Comparison of ENCODE assay signal across 1 cellular context in the genomic region with DNA sequence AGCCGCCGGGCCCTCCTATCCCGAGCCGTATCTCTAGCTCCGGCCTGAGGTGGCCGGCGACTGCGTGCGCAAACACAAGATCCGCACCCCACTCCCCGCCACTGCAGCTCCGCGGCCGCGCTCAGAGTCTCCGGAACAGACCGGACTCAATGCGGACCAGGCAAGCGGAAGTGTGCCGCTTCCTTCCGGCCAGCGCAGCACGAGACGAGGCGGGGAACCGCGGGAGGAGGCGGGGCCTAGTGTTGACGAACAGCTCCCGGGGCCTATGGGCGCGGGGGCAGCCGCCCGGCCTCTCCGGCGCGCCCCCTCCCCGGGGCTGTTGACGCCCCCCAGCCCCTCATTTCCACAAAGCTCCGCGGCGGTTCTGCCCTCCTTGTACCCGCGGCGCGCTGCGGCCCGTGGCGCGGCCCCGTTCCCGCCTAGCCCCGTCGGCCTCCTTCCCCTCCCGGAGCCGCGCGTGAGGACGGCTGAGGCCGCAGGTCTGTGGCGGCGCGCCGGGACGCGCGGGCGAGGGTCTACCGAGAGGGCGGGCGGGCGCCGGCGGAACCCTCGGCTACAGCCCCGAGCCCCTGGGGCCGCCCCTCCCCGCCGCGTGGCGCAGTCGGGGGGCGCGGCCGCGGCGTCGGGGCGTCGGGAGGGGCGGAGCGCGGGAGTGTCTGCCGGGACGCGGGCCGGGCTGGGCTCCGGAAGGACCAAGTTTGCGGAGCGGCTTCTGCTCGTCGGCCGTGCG.
A peak's percentile ranks its signal among the peaks of the same experiment; 100 is the strongest.
TF ChIP-seq lines count a peak whose summit lies in the region.

A gene with protein sequence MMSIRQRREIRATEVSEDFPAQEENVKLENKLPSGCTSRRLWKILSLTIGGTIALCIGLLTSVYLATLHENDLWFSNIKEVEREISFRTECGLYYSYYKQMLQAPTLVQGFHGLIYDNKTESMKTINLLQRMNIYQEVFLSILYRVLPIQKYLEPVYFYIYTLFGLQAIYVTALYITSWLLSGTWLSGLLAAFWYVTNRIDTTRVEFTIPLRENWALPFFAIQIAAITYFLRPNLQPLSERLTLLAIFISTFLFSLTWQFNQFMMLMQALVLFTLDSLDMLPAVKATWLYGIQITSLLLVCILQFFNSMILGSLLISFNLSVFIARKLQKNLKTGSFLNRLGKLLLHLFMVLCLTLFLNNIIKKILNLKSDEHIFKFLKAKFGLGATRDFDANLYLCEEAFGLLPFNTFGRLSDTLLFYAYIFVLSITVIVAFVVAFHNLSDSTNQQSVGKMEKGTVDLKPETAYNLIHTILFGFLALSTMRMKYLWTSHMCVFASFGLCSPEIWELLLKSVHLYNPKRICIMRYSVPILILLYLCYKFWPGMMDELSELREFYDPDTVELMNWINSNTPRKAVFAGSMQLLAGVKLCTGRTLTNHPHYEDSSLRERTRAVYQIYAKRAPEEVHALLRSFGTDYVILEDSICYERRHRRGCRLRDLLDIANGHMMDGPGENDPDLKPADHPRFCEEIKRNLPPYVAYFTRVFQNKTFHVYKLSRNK (plus strand): TSS at position 340 of the 730 bp plus-strand sequence. CDS start 2,484 bp downstream, outside the sequence.

TF ChIP-seq in HepG2, 621 proteins besides CTCF, POLR2A, EP300 and RAD21 (continued from another document and continues in another):
- TF ChIP-seq HNRNPLL (IDR thresholded peaks at IDR 0.05; ENCODE audit: low read depth, low read length, poor library complexity, severe bottlenecking) (peak; percentile 90), ZNF589 (CRISPR knock-in tag; conservative IDR thresholded peaks at IDR 0.05) (peak; percentile 82; the same call in 1 of the 2 replicates), SIX4 (CRISPR knock-in tag; IDR thresholded peaks at IDR 0.05) (peak; percentile 63), ZBTB7A (CRISPR knock-in tag; IDR thresholded peaks at IDR 0.05) (peak; percentile 96), ZNF333 (CRISPR knock-in tag; IDR thresholded peaks at IDR 0.05; ENCODE audit: borderline replicate concordance) (0 out of 2 replicates have a peak, but pooled peaks have one; percentile 79), PAF1 (CRISPR knock-in tag; IDR thresholded peaks at IDR 0.05) (no peak), REL (CRISPR knock-in tag; conservative IDR thresholded peaks at IDR 0.05) (0 out of 2 replicates have a peak, but pooled peaks have one; percentile 43), CBX1 (IDR thresholded peaks at IDR 0.05; ENCODE audit: low read depth) (peak; percentile 77), ZNF510 (CRISPR knock-in tag; IDR thresholded peaks at IDR 0.05; ENCODE audit: low read depth) (no peak; the same call in 1 of the 2 replicates), CREB1 (IDR thresholded peaks at IDR 0.05) (no peak), CREB1 (CRISPR knock-in tag; IDR thresholded peaks at IDR 0.05) (no peak; the same call in 1 of the 2 replicates), TSC22D2 (CRISPR knock-in tag; IDR thresholded peaks at IDR 0.05; ENCODE audit: borderline replicate concordance) (peak; percentile 56; the same call in 1 of the 2 replicates), ZBTB1 (CRISPR knock-in tag; IDR thresholded peaks at IDR 0.05; ENCODE audit: borderline replicate concordance) (no peak), ZNF556 (CRISPR knock-in tag; IDR thresholded peaks at IDR 0.05; ENCODE audit: borderline replicate concordance) (peak; percentile 28; the same call in 1 of the 2 replicates), RBFOX2 (IDR thresholded peaks at IDR 0.05; ENCODE audit: low read depth, low read length) (peak; percentile 99), FOXJ3 (CRISPR knock-in tag; IDR thresholded peaks at IDR 0.05; ENCODE audit: borderline replicate concordance) (no peak), CBX5 (CRISPR knock-in tag; IDR thresholded peaks at IDR 0.05; ENCODE audit: borderline replicate concordance) (0 out of 2 replicates have a peak, but pooled peaks have one; percentile 50), ARHGAP35 (CRISPR knock-in tag; IDR thresholded peaks at IDR 0.05; ENCODE audit: borderline replicate concordance) (peak; percentile 16; the same call in 1 of the 2 replicates), ZSCAN9 (CRISPR knock-in tag; IDR thresholded peaks at IDR 0.05; ENCODE audit: borderline replicate concordance) (peak; percentile 36; the same call in 1 of the 2 replicates), ZNF34 (CRISPR knock-in tag; IDR thresholded peaks at IDR 0.05; ENCODE audit: borderline replicate concordance) (no peak; the same call in 1 of the 2 replicates), NFE2L1 (CRISPR knock-in tag; IDR thresholded peaks at IDR 0.05; ENCODE audit: borderline replicate concordance) (no peak), PPARG (CRISPR knock-in tag; conservative IDR thresholded peaks at IDR 0.05) (0 out of 2 replicates have a peak, but pooled peaks have one; percentile 43), ZNF232 (CRISPR knock-in tag; IDR thresholded peaks at IDR 0.05; ENCODE audit: borderline replicate concordance) (0 out of 2 replicates have a peak, but pooled peaks have one; percentile 31), AGO1 (IDR thresholded peaks at IDR 0.05; ENCODE audit: low read depth, low read length, poor library complexity, severe bottlenecking) (peak; percentile 39), ZNF703 (CRISPR knock-in tag; IDR thresholded peaks at IDR 0.05; ENCODE audit: borderline replicate concordance) (no peak), WIZ (CRISPR knock-in tag; IDR thresholded peaks at IDR 0.05) (0 out of 2 replicates have a peak, but pooled peaks have one; percentile 70), NCOA1 (CRISPR knock-in tag; IDR thresholded peaks at IDR 0.05) (0 out of 2 replicates have a peak, but pooled peaks have one; percentile 14)
- TF ChIP-seq, protein P1, sequence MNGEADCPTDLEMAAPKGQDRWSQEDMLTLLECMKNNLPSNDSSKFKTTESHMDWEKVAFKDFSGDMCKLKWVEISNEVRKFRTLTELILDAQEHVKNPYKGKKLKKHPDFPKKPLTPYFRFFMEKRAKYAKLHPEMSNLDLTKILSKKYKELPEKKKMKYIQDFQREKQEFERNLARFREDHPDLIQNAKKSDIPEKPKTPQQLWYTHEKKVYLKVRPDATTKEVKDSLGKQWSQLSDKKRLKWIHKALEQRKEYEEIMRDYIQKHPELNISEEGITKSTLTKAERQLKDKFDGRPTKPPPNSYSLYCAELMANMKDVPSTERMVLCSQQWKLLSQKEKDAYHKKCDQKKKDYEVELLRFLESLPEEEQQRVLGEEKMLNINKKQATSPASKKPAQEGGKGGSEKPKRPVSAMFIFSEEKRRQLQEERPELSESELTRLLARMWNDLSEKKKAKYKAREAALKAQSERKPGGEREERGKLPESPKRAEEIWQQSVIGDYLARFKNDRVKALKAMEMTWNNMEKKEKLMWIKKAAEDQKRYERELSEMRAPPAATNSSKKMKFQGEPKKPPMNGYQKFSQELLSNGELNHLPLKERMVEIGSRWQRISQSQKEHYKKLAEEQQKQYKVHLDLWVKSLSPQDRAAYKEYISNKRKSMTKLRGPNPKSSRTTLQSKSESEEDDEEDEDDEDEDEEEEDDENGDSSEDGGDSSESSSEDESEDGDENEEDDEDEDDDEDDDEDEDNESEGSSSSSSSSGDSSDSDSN (CRISPR knock-in tag; IDR thresholded peaks at IDR 0.05), result peak; percentile 91
- TF ChIP-seq, protein P2, sequence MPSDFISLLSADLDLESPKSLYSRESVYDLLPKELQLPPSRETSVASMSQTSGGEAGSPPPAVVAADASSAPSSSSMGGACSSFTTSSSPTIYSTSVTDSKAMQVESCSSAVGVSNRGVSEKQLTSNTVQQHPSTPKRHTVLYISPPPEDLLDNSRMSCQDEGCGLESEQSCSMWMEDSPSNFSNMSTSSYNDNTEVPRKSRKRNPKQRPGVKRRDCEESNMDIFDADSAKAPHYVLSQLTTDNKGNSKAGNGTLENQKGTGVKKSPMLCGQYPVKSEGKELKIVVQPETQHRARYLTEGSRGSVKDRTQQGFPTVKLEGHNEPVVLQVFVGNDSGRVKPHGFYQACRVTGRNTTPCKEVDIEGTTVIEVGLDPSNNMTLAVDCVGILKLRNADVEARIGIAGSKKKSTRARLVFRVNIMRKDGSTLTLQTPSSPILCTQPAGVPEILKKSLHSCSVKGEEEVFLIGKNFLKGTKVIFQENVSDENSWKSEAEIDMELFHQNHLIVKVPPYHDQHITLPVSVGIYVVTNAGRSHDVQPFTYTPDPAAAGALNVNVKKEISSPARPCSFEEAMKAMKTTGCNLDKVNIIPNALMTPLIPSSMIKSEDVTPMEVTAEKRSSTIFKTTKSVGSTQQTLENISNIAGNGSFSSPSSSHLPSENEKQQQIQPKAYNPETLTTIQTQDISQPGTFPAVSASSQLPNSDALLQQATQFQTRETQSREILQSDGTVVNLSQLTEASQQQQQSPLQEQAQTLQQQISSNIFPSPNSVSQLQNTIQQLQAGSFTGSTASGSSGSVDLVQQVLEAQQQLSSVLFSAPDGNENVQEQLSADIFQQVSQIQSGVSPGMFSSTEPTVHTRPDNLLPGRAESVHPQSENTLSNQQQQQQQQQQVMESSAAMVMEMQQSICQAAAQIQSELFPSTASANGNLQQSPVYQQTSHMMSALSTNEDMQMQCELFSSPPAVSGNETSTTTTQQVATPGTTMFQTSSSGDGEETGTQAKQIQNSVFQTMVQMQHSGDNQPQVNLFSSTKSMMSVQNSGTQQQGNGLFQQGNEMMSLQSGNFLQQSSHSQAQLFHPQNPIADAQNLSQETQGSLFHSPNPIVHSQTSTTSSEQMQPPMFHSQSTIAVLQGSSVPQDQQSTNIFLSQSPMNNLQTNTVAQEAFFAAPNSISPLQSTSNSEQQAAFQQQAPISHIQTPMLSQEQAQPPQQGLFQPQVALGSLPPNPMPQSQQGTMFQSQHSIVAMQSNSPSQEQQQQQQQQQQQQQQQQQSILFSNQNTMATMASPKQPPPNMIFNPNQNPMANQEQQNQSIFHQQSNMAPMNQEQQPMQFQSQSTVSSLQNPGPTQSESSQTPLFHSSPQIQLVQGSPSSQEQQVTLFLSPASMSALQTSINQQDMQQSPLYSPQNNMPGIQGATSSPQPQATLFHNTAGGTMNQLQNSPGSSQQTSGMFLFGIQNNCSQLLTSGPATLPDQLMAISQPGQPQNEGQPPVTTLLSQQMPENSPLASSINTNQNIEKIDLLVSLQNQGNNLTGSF (CRISPR knock-in tag; IDR thresholded peaks at IDR 0.05), result 0 out of 2 replicates have a peak, but pooled peaks have one; percentile 15
- TF ChIP-seq, protein P3, sequence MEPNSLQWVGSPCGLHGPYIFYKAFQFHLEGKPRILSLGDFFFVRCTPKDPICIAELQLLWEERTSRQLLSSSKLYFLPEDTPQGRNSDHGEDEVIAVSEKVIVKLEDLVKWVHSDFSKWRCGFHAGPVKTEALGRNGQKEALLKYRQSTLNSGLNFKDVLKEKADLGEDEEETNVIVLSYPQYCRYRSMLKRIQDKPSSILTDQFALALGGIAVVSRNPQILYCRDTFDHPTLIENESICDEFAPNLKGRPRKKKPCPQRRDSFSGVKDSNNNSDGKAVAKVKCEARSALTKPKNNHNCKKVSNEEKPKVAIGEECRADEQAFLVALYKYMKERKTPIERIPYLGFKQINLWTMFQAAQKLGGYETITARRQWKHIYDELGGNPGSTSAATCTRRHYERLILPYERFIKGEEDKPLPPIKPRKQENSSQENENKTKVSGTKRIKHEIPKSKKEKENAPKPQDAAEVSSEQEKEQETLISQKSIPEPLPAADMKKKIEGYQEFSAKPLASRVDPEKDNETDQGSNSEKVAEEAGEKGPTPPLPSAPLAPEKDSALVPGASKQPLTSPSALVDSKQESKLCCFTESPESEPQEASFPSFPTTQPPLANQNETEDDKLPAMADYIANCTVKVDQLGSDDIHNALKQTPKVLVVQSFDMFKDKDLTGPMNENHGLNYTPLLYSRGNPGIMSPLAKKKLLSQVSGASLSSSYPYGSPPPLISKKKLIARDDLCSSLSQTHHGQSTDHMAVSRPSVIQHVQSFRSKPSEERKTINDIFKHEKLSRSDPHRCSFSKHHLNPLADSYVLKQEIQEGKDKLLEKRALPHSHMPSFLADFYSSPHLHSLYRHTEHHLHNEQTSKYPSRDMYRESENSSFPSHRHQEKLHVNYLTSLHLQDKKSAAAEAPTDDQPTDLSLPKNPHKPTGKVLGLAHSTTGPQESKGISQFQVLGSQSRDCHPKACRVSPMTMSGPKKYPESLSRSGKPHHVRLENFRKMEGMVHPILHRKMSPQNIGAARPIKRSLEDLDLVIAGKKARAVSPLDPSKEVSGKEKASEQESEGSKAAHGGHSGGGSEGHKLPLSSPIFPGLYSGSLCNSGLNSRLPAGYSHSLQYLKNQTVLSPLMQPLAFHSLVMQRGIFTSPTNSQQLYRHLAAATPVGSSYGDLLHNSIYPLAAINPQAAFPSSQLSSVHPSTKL (CRISPR knock-in tag; IDR thresholded peaks at IDR 0.05), result peak; percentile 26; the same call in 1 of the 2 replicates
- TF ChIP-seq, protein P4, sequence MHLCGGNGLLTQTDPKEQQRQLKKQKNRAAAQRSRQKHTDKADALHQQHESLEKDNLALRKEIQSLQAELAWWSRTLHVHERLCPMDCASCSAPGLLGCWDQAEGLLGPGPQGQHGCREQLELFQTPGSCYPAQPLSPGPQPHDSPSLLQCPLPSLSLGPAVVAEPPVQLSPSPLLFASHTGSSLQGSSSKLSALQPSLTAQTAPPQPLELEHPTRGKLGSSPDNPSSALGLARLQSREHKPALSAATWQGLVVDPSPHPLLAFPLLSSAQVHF (CRISPR knock-in tag; IDR thresholded peaks at IDR 0.05), result peak; percentile 48; the same call in 1 of the 2 replicates
- TF ChIP-seq, protein P5, sequence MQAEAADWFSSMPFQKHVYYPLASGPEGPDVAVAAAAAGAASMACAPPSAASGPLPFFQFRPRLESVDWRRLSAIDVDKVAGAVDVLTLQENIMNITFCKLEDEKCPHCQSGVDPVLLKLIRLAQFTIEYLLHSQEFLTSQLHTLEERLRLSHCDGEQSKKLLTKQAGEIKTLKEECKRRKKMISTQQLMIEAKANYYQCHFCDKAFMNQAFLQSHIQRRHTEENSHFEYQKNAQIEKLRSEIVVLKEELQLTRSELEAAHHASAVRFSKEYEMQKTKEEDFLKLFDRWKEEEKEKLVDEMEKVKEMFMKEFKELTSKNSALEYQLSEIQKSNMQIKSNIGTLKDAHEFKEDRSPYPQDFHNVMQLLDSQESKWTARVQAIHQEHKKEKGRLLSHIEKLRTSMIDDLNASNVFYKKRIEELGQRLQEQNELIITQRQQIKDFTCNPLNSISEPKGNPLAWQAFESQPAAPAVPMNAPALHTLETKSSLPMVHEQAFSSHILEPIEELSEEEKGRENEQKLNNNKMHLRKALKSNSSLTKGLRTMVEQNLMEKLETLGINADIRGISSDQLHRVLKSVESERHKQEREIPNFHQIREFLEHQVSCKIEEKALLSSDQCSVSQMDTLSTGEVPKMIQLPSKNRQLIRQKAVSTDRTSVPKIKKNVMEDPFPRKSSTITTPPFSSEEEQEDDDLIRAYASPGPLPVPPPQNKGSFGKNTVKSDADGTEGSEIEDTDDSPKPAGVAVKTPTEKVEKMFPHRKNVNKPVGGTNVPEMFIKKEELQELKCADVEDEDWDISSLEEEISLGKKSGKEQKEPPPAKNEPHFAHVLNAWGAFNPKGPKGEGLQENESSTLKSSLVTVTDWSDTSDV (CRISPR knock-in tag; IDR thresholded peaks at IDR 0.05), result no peak
- TF ChIP-seq, protein P6, sequence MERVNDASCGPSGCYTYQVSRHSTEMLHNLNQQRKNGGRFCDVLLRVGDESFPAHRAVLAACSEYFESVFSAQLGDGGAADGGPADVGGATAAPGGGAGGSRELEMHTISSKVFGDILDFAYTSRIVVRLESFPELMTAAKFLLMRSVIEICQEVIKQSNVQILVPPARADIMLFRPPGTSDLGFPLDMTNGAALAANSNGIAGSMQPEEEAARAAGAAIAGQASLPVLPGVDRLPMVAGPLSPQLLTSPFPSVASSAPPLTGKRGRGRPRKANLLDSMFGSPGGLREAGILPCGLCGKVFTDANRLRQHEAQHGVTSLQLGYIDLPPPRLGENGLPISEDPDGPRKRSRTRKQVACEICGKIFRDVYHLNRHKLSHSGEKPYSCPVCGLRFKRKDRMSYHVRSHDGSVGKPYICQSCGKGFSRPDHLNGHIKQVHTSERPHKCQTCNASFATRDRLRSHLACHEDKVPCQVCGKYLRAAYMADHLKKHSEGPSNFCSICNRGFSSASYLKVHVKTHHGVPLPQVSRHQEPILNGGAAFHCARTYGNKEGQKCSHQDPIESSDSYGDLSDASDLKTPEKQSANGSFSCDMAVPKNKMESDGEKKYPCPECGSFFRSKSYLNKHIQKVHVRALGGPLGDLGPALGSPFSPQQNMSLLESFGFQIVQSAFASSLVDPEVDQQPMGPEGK (CRISPR knock-in tag; IDR thresholded peaks at IDR 0.05), result peak; percentile 88
